Comparison of ENCODE assay signal across 9 cellular contexts in genomic region chr6:158031191-158031444, GRCh38. TPM values are rescaled to one million over a fixed set of nuclear protein-coding genes. Genes with fewer than 3 reads are reported as not detected.
DNase-seq lines count a peak whose midpoint lies in the region; ATAC-seq and TF ChIP-seq lines count a peak whose summit lies in the region.
"Had no signal": no experiment of that assay in that cellular context is flagged by ENCODE, and none has a peak within 500 bp of the region (broad histone marks: within the 10 kb centered on the region; RNA-seq: fewer than 3 reads in every experiment).

No MANE protein-coding gene starts in this region.

- peak overlapping the region in 1 of 3 donors; percentile 46 for H3K4me3 Mint-ChIP-seq in T-cell

- H3K79me2 ChIP-seq in SK-N-SH (ENCODE audit: insufficient read depth) (peaks cover 82% of the 10 kb centered on the region), smooth muscle cell (ENCODE audit: low read depth) (no peaks in the 10 kb centered on the region)

- TF ChIP-seq EP300 in SK-N-SH (IDR thresholded peaks at IDR 0.05; ENCODE audit: borderline replicate concordance in 1 of 2, low read depth in 1 of 2, low read length in 1 of 2), result no peak

- H3K27ac ChIP-seq in SK-N-SH (ENCODE audit: low read depth in 2 of 2, low read length in 1 of 2) (peak overlapping the region in 1 of 2 experiments; percentile 96; a peak in 3 of 4 replicates), esophagus squamous epithelium (peak overlapping the region; percentile 2 to 70 (median 38)), smooth muscle cell (ENCODE audit: low read depth) (peak overlapping the region; percentile 41)

- CTCF ChIA-PET in SK-N-SH (lab: Yijun Ruan, JAX) (interaction anchor here (0.6 to 1.2 kb wide), 2 partner anchors 41 to 275 kb away, joined by 3 to 4 read pairs; no protein-coding TSS in a partner anchor), T-cell (lab: Charles Lee) (interaction anchor here (0.9 kb wide), 2 partner anchors 146 to 157 kb away, joined by 3 read pairs; no protein-coding TSS in a partner anchor)

- H3K4me2 ChIP-seq in SK-N-SH (peak overlapping the region; percentile 29; the same call in 1 of the 2 replicates), smooth muscle cell (peak overlapping the region; percentile 60)

- H2AFZ ChIP-seq in SK-N-SH (ENCODE audit: low read depth) (no peak overlapping the region), smooth muscle cell (ENCODE audit: low read depth) (no peak overlapping the region)

- peaks cover 6 to 45% of the 10 kb centered on the region in 2 experiments for H3K36me3 ChIP-seq in SK-N-SH (replicated peaks in 1 of 2; ENCODE audit: control insufficient read depth in 1 of 2, insufficient read depth in 2 of 2, low read length in 1 of 2)
- peaks cover 0 to 23% (median 4%) of the 10 kb centered on the region in 3 donors for H3K36me3 ChIP-seq in esophagus squamous epithelium
- H3K36me3 ChIP-seq in smooth muscle cell (ENCODE audit: low read depth), result peaks cover 4% of the 10 kb centered on the region

- no peaks in the 10 kb centered on the region for H3K9me3 ChIP-seq in SK-N-SH
- no peaks in the 10 kb centered on the region for H3K9me3 ChIP-seq in esophagus squamous epithelium
- H3K9me3 ChIP-seq in smooth muscle cell (replicated peaks; ENCODE audit: low read depth), result no peaks in the 10 kb centered on the region

- POLR2A ChIA-PET in SK-N-SH (lab: Yijun Ruan, JAX), result interaction anchor here (0.9 kb wide), 1 partner anchor 41 kb away, joined by 3 read pairs; no protein-coding TSS in a partner anchor
- POLR2A ChIA-PET in T-cell (lab: Charles Lee), result no interaction called here

- H3K27ac Mint-ChIP-seq in T-cell, result peak overlapping the region; percentile 84 to 89

- no peaks in the 10 kb centered on the region for H3K9me2 ChIP-seq in SK-N-SH

- ATAC-seq in SK-N-SH treated with all-trans-retinoic acid at 6 μM for 48 hours (no peak), T-cell (replicated peaks in 1 of 4) (no peak)
- ATAC-seq in activated CD4-positive, CD25-positive, alpha-beta regulatory T cell treated with anti-CD3 and anti-CD28 coated beads, Interleukin-2, amount 50 U/mL, for 24 hours, result no peak

- H3F3A ChIP-seq in SK-N-SH (replicated peaks; ENCODE audit: insufficient read depth), result peaks cover 49% of the 10 kb centered on the region
- peaks cover 3% of the 10 kb centered on the region for H3F3A ChIP-seq in smooth muscle cell (ENCODE audit: low read depth)

- peaks cover 32 to 40% (median 37%) of the 10 kb centered on the region in 3 donors for H3K4me1 Mint-ChIP-seq in T-cell

- H3K4me1 ChIP-seq in SK-N-SH (ENCODE audit: control insufficient read depth in 1 of 2, insufficient read depth in 2 of 2, low read depth in 1 of 2, low read length in 1 of 2) (peaks cover 23 to 44% of the 10 kb centered on the region in 2 experiments; a peak in 3 of 4 replicates), esophagus squamous epithelium (peaks cover 25 to 68% (median 53%) of the 10 kb centered on the region in 3 donors), smooth muscle cell (ENCODE audit: low read depth) (peaks cover 10% of the 10 kb centered on the region)

- 67% methylated on average over 4 of the region's 4 CpGs for WGBS in SK-N-SH (ENCODE audit: low lambda C conversion rate)
- 0 to 35% methylated on average over 1 to 3 of the region's 4 CpGs for WGBS in esophagus squamous epithelium, 2 donors
- 71% methylated on average over 4 of the region's 4 CpGs for WGBS in smooth muscle cell (ENCODE audit: low lambda C conversion rate)

- no peak for DNase-seq in SK-N-SH
- DNase-seq in T-cell, result no peak
- no peak for DNase-seq in esophagus squamous epithelium (lab: John Stamatoyannopoulos, UW)
- no peak for DNase-seq in smooth muscle cell (lab: John Stamatoyannopoulos, UW; ENCODE audit: unreplicated experiment)
- DNase-seq in kidney glomerular epithelial cell (lab: John Stamatoyannopoulos, UW), result no peak
- DNase-seq in NCI-H2029 (lab: John Stamatoyannopoulos, UW), result no peak
- DNase-seq: 8988T had no signal

- H3K27me3 Mint-ChIP-seq in T-cell, result no peaks in the 10 kb centered on the region

- H4K20me1 ChIP-seq in SK-N-SH (ENCODE audit: insufficient read depth) (no peaks in the 10 kb centered on the region), smooth muscle cell (ENCODE audit: low read depth) (no peaks in the 10 kb centered on the region)

- no peaks in the 10 kb centered on the region for H3K27me3 ChIP-seq in SK-N-SH (ENCODE audit: insufficient read depth)
- H3K27me3 ChIP-seq in esophagus squamous epithelium, result no peaks in the 10 kb centered on the region
- no peaks in the 10 kb centered on the region for H3K27me3 ChIP-seq in smooth muscle cell (ENCODE audit: low read depth)

- peak overlapping the region; percentile 65 for H3K9ac ChIP-seq in SK-N-SH
- H3K9ac ChIP-seq in smooth muscle cell (ENCODE audit: low read depth), result no peak overlapping the region

- TF ChIP-seq RAD21 in SK-N-SH (IDR thresholded peaks at IDR 0.05; ENCODE audit: low read length), result no peak

- TF ChIP-seq CTCF in SK-N-SH (IDR thresholded peaks at IDR 0.05), result no peak
- TF ChIP-seq CTCF in esophagus squamous epithelium (IDR thresholded peaks at IDR 0.05), result no peak
- no peak for TF ChIP-seq CTCF in smooth muscle cell (IDR thresholded peaks at IDR 0.05; ENCODE audit: borderline replicate concordance, insufficient read depth, poor library complexity, severe bottlenecking)

- peaks cover 48% of the 10 kb centered on the region for H3K36me3 Mint-ChIP-seq in T-cell

- H3K4me3 ChIP-seq in SK-N-SH (ENCODE audit: low read depth in 2 of 2, low read length in 1 of 2) (no peak overlapping the region), esophagus squamous epithelium (no peak overlapping the region), smooth muscle cell (no peak overlapping the region)

- TF ChIP-seq POLR2A in esophagus squamous epithelium (IDR thresholded peaks at IDR 0.05), result no peak

- intact Hi-C loops in esophagus squamous epithelium (cut with DNase I), result no loop called here

- peaks cover 0 to 2% (median 0%) of the 10 kb centered on the region in 3 donors for H3K9me3 Mint-ChIP-seq in T-cell

TF ChIP-seq in SK-N-SH, 30 proteins besides CTCF, POLR2A, EP300 and RAD21 (continues in another document):
- TF ChIP-seq USF1 (IDR thresholded peaks at IDR 0.05; ENCODE audit: borderline replicate concordance, low read depth), result no peak
- no peak for TF ChIP-seq ZBTB33 (IDR thresholded peaks at IDR 0.05; ENCODE audit: borderline replicate concordance, low read depth)
- TF ChIP-seq RFX5 (IDR thresholded peaks at IDR 0.05; ENCODE audit: low read length), result no peak

TF ChIP-seq in SK-N-SH treated with all-trans-retinoic acid at 6 μM for 48 hours, 23 proteins besides CTCF, POLR2A, EP300 and RAD21:
- no peak for TF ChIP-seq OSR1 (CRISPR knock-in tag; IDR thresholded peaks at IDR 0.05)
- TF ChIP-seq TCF4 (CRISPR knock-in tag; IDR thresholded peaks at IDR 0.05; ENCODE audit: borderline replicate concordance), result no peak
- no peak for TF ChIP-seq ZFP30 (CRISPR knock-in tag; IDR thresholded peaks at IDR 0.05)

RNA-seq across cellular contexts. Expression of gene SYNJ2, which starts 49.5 kb away (rescaled TPM):
- polyA plus RNA-seq in SK-N-SH (2012; rRNA removed) (35.3 and 40.0 TPM in 2 replicates), smooth muscle cell (6.0 and 11.5 TPM in 2 replicates)
- polyA plus RNA-seq in SK-N-SH (2012; cell fraction: cytosol; rRNA removed), result 28.3 and 33.0 TPM in 2 replicates
- polyA plus RNA-seq in SK-N-SH (2012; cell fraction: nucleus; rRNA removed), result 56.9 and 66.8 TPM in 2 replicates
- total RNA-seq in T-cell (10 to 100 TPM; 20.0 to 37.0 (median 22.3) TPM), esophagus squamous epithelium (10 to 100 TPM in 2 of 4 donors, 1 to 10 TPM in 2; 6.6 to 15.6 (median 9.8) TPM), smooth muscle cell (6.1 TPM in 2 replicates)
